In genomic region chr16:4676826-4677225, GRCh38 we compare ENCODE assay signal across 13 cellular contexts. TPM values are rescaled to one million over a fixed set of nuclear protein-coding genes. Genes with fewer than 3 reads are reported as not detected.
DNase-seq lines count a peak whose midpoint lies in the region; ATAC-seq and TF ChIP-seq lines count a peak whose summit lies in the region.
"Had no signal": no experiment of that assay in that cellular context is flagged by ENCODE, and none has a peak within 500 bp of the region (broad histone marks: within the 10 kb centered on the region; RNA-seq: fewer than 3 reads in every experiment).

No MANE protein-coding gene starts in this region.

- no TSS peak for BruUV-seq in Calu3 (replicated peaks; lab: Mats Ljungman, UMichigan)

- H3K27me3 Mint-ChIP-seq in naive thymus-derived CD8-positive, alpha-beta T cell, result no peaks in the 10 kb centered on the region
- H3K27me3 Mint-ChIP-seq in Calu3 (ENCODE audit: unreplicated experiment), result no peaks in the 10 kb centered on the region

- H3K27ac ChIP-seq in caudate nucleus (ENCODE audit: low read depth, low read length), result peak overlapping the region; percentile 52
- H3K27ac ChIP-seq: epithelial cell of prostate, GM23248, SK-N-MC, WERI-Rb-1 had no signal

- POLR2A ChIA-PET in naive thymus-derived CD8-positive, alpha-beta T cell (lab: Charles Lee), result interaction anchor here (0.8 to 3.1 kb wide), 9 partner anchors 9 to 424 kb away, joined by 3 to 27 read pairs (median 5); partner anchors contain the start of gene NUDT16L1

- H3K36me3 ChIP-seq in BE2C, result peaks cover 21% of the 10 kb centered on the region

- peak; percentile 11 to 16 for ATAC-seq in naive thymus-derived CD8-positive, alpha-beta T cell
- no peak for ATAC-seq in GM18870 (IDR thresholded peaks at IDR 0.05; ENCODE audit: unreplicated experiment)
- ATAC-seq: pancreas had no signal

- H3K36me3 Mint-ChIP-seq in naive thymus-derived CD8-positive, alpha-beta T cell, result peaks cover 0 to 24% (median 0%) of the 10 kb centered on the region in 3 donors
- H3K36me3 Mint-ChIP-seq in Calu3 (ENCODE audit: insufficient read depth, unreplicated experiment), result peaks cover 65% of the 10 kb centered on the region

- TF ChIP-seq CTCF in BE2C (IDR thresholded peaks at IDR 0.05; ENCODE audit: low read depth, low read length) (no peak), Calu3 (IDR thresholded peaks at IDR 0.05; ENCODE audit: unreplicated experiment) (no peak)

- H3K4me1 ChIP-seq in BE2C, result peaks cover 18% of the 10 kb centered on the region
- H3K4me1 ChIP-seq: pancreas had no signal

- no peak overlapping the region for H3K4me3 ChIP-seq in BE2C (ENCODE audit: low read depth, low read length)
- H3K4me3 ChIP-seq in Jurkat, Clone E6-1 (ENCODE audit: low read length), result peak overlapping the region; percentile 18; the same call in 1 of the 2 replicates
- H3K4me3 ChIP-seq: GM23248, pancreas, SK-N-MC had no signal

- CTCF ChIA-PET in Calu3 (lab: Charles Lee), result no interaction called here

- peak; percentile 24 for DNase-seq in BE2C
- DNase-seq in Jurkat, Clone E6-1 (ENCODE audit: low read depth, low spot score), result no peak
- no peak for DNase-seq in caudate nucleus (lab: John Stamatoyannopoulos, UW)
- no peak for DNase-seq in naive thymus-derived CD8-positive, alpha-beta T cell
- no peak for DNase-seq in NCI-H1092 treated with DMSO at 0.1 percent for 48 hours (lab: John Stamatoyannopoulos, UW)
- no peak for DNase-seq in Calu3
- no peak for DNase-seq in DMS153 (lab: John Stamatoyannopoulos, UW)
- DNase-seq: GM23248, WERI-Rb-1 had no signal

- H3K27ac Mint-ChIP-seq in naive thymus-derived CD8-positive, alpha-beta T cell, result peak overlapping the region; percentile 96 to 99 (median 98)
- H3K27ac Mint-ChIP-seq in Calu3 (ENCODE audit: unreplicated experiment), result no peak overlapping the region

- H3K9me3 ChIP-seq in BE2C, result no peaks in the 10 kb centered on the region
- H3K9me3 ChIP-seq: pancreas had no signal

- H3K9me3 Mint-ChIP-seq in naive thymus-derived CD8-positive, alpha-beta T cell, result no peaks in the 10 kb centered on the region
- H3K9me3 Mint-ChIP-seq in Calu3 (ENCODE audit: low read depth, unreplicated experiment), result no peaks in the 10 kb centered on the region

- H3K27me3 ChIP-seq in BE2C, result no peaks in the 10 kb centered on the region
- H3K27me3 ChIP-seq: pancreas had no signal

- H3K4me3 Mint-ChIP-seq in naive thymus-derived CD8-positive, alpha-beta T cell, result peak overlapping the region; percentile 61 to 86 (median 81)
- H3K4me3 Mint-ChIP-seq in Calu3 (ENCODE audit: low read depth, unreplicated experiment), result no peak overlapping the region

- H3K4me1 Mint-ChIP-seq in naive thymus-derived CD8-positive, alpha-beta T cell, result peaks cover 19 to 55% (median 45%) of the 10 kb centered on the region in 4 donors
- peaks cover 19% of the 10 kb centered on the region for H3K4me1 Mint-ChIP-seq in Calu3 (ENCODE audit: low read depth, unreplicated experiment)

- intact Hi-C loops in Calu3 (cut with micrococcal nuclease; ENCODE audit: unreplicated experiment), result no loop called here

RNA-seq across cellular contexts. Expression of gene NUDT16L1, which starts 16.5 kb away (rescaled TPM):
- polyA plus RNA-seq in BE2C (2012; ENCODE audit: insufficient read depth, insufficient read length, low read depth), result 141 TPM
- 26.3 TPM for polyA plus RNA-seq in Jurkat, Clone E6-1 (2012; ENCODE audit: insufficient read depth, insufficient read length)
- total RNA-seq in naive thymus-derived CD8-positive, alpha-beta T cell, result 10 to 100 TPM; 56.7 to 59.3 TPM
- 100 to 1,000 TPM in 2 of 3 donors, 10 to 100 TPM in 1; 90.0 to 131 (median 119) TPM for polyA plus RNA-seq in naive thymus-derived CD8-positive, alpha-beta T cell
- total RNA-seq in Calu3 (2022), result 30.6 and 32.6 TPM in 2 replicates

RNA-seq across cellular contexts. Expression of gene MGRN1, which starts 52.2 kb away (rescaled TPM):
- 93.3 TPM for polyA plus RNA-seq in BE2C (2012; ENCODE audit: insufficient read depth, insufficient read length, low read depth)
- 25.5 TPM for polyA plus RNA-seq in Jurkat, Clone E6-1 (2012; ENCODE audit: insufficient read depth, insufficient read length)
- 10 to 100 TPM; 66.4 to 70.5 TPM for total RNA-seq in naive thymus-derived CD8-positive, alpha-beta T cell
- polyA plus RNA-seq in naive thymus-derived CD8-positive, alpha-beta T cell, result 1 to 10 TPM; 4.5 to 5.8 (median 5.6) TPM
- 105 and 114 TPM in 2 replicates for total RNA-seq in Calu3 (2022)

RNA-seq across cellular contexts. Expression of gene ANKS3, which starts 57.2 kb away (rescaled TPM):
- 26.6 TPM for polyA plus RNA-seq in BE2C (2012; ENCODE audit: insufficient read depth, insufficient read length, low read depth)
- polyA plus RNA-seq in Jurkat, Clone E6-1 (2012; ENCODE audit: insufficient read depth, insufficient read length), result 13.3 TPM
- total RNA-seq in naive thymus-derived CD8-positive, alpha-beta T cell, result 10 to 100 TPM; 31.5 to 37.0 TPM
- 1 to 10 TPM; 4.3 to 9.0 (median 4.5) TPM for polyA plus RNA-seq in naive thymus-derived CD8-positive, alpha-beta T cell
- total RNA-seq in Calu3 (2022), result 44.7 and 46.9 TPM in 2 replicates

RNA-seq across cellular contexts. Expression of gene DNAAF8, which starts 57.5 kb away (rescaled TPM):
- polyA plus RNA-seq in BE2C (2012; ENCODE audit: insufficient read depth, insufficient read length, low read depth), result 0.57 TPM
- not detected for polyA plus RNA-seq in Jurkat, Clone E6-1 (2012; ENCODE audit: insufficient read depth, insufficient read length)
- total RNA-seq in naive thymus-derived CD8-positive, alpha-beta T cell, result under 1 TPM; 0.26 to 0.30 TPM
- polyA plus RNA-seq in naive thymus-derived CD8-positive, alpha-beta T cell, result under 1 TPM in 2 of 3 donors, not detected in 1; 0.34 to 0.48 TPM
- total RNA-seq in Calu3 (2022), result 0.27 and 1.8 TPM in 2 replicates
